Comparison of ENCODE assay signal across 25 cellular contexts in genomic region chr2:118856978-118857676, GRCh38. TPM values are rescaled to one million over a fixed set of nuclear protein-coding genes. Genes with fewer than 3 reads are reported as not detected.
DNase-seq lines count a peak whose midpoint lies in the region; TF ChIP-seq lines count a peak whose summit lies in the region.
"Had no signal": no experiment of that assay in that cellular context is flagged by ENCODE, and none has a peak within 500 bp of the region (broad histone marks: within the 10 kb centered on the region; RNA-seq: fewer than 3 reads in every experiment).

No MANE protein-coding gene starts in this region.

- H3K4me2 ChIP-seq in smooth muscle cell = peak overlapping the region; percentile 72

- H3K4me1 ChIP-seq in NT2/D1 (ENCODE audit: insufficient read depth, insufficient read length) (peaks cover 28% of the 10 kb centered on the region), iPS-15b (ENCODE audit: control insufficient read depth, insufficient read depth, low read length) (peaks cover 11% of the 10 kb centered on the region), smooth muscle cell (ENCODE audit: low read depth) (peaks cover 10% of the 10 kb centered on the region)

- H2AFZ ChIP-seq in smooth muscle cell (ENCODE audit: low read depth) = no peak overlapping the region

- TF ChIP-seq CTCF in smooth muscle cell (IDR thresholded peaks at IDR 0.05; ENCODE audit: borderline replicate concordance, insufficient read depth, poor library complexity, severe bottlenecking) (no peak), GM20000 (IDR thresholded peaks at IDR 0.05; ENCODE audit: extremely low read depth, missing control alignments) (no peak)

- H3K27ac ChIP-seq in smooth muscle cell (ENCODE audit: low read depth) = no peak overlapping the region
- H3K27ac ChIP-seq: esophagus muscularis mucosa, HL-60, Peyer's patch, SK-N-MC, upper lobe of left lung had no signal

- H3K9ac ChIP-seq in NT2/D1 (ENCODE audit: insufficient read length, low read depth) (peak overlapping the region; percentile 32), iPS-15b (ENCODE audit: low read depth, low read length) (no peak overlapping the region), smooth muscle cell (ENCODE audit: low read depth) (no peak overlapping the region)

- H3K79me2 ChIP-seq in smooth muscle cell (ENCODE audit: low read depth) = no peaks in the 10 kb centered on the region

- peak; percentile 6 for DNase-seq in activated CD4-positive, alpha-beta T cell treated with anti-CD3 and anti-CD28 coated beads for 1 hour
- DNase-seq in activated CD4-positive, alpha-beta T cell treated with anti-CD3 and anti-CD28 coated beads, Interleukin-2, amount 50 U/mL, for 48 hours = no peak
- DNase-seq in NT2/D1 (ENCODE audit: low read depth, low spot score) = no peak
- DNase-seq in smooth muscle cell (lab: John Stamatoyannopoulos, UW; ENCODE audit: unreplicated experiment) = no peak
- DNase-seq in NCI-H1436 treated with DMSO at 0.1 percent for 48 hours (lab: John Stamatoyannopoulos, UW) = no peak
- DNase-seq in RPMI8226 = no peak
- no peak for DNase-seq in GM20000 (ENCODE audit: low spot score)
- DNase-seq: activated CD8-positive, alpha-beta memory T cell treated with anti-CD3 and anti-CD28 coated beads, Interleukin-2, amount 10 ng/mL, durations not matched to agents 7 days and 5 days; activated effector memory CD4-positive, alpha-beta T cell treated with anti-CD3 and anti-CD28 coated beads, Interleukin-2, amount 50 U/mL, for 16 hours; central memory CD4-positive, alpha-beta T cell; KBM-7; MV-4-11; NCI-H2081; NCI-H446 treated with DMSO at 0.1 percent for 48 hours; occipital lobe; Peyer's patch; stimulated activated naive CD8-positive, alpha-beta T cell treated with anti-CD3 and anti-CD28 coated beads, Interleukin-15, Interleukin-2, amounts not matched to agents 100 U/mL and 50 U/mL, for 24 hours; T1000 had no signal

- H3K27me3 ChIP-seq in NT2/D1 (ENCODE audit: insufficient read depth, insufficient read length) = peaks cover 87% of the 10 kb centered on the region
- peaks cover 96% of the 10 kb centered on the region for H3K27me3 ChIP-seq in iPS-15b (ENCODE audit: control insufficient read depth, insufficient read depth, low read length)
- H3K27me3 ChIP-seq in smooth muscle cell (ENCODE audit: low read depth) = peaks cover 97% of the 10 kb centered on the region

- no peaks in the 10 kb centered on the region for H3K36me3 ChIP-seq in NT2/D1 (ENCODE audit: insufficient read depth, insufficient read length, low read length)
- H3K36me3 ChIP-seq in iPS-15b (ENCODE audit: control insufficient read depth, insufficient read depth, low read length) = no peaks in the 10 kb centered on the region
- no peaks in the 10 kb centered on the region for H3K36me3 ChIP-seq in smooth muscle cell (ENCODE audit: low read depth)
- H3K36me3 ChIP-seq: esophagus muscularis mucosa, Peyer's patch, upper lobe of left lung had no signal

- H3F3A ChIP-seq in smooth muscle cell (ENCODE audit: low read depth) = no peaks in the 10 kb centered on the region

- 9% methylated on average over 50 of the region's 50 CpGs for WGBS in smooth muscle cell (ENCODE audit: low lambda C conversion rate)

- H3K4me3 ChIP-seq in NT2/D1 (ENCODE audit: insufficient read length, low read depth) (peak overlapping the region; percentile 33), iPS-15b (ENCODE audit: low read depth, low read length) (peak overlapping the region; percentile 32), smooth muscle cell (no peak overlapping the region)
- H3K4me3 ChIP-seq: esophagus muscularis mucosa, Peyer's patch, SK-N-MC, upper lobe of left lung had no signal

- no peaks in the 10 kb centered on the region for H3K9me3 ChIP-seq in NT2/D1 (ENCODE audit: insufficient read depth, low read length)
- H3K9me3 ChIP-seq in iPS-15b (ENCODE audit: control insufficient read depth, insufficient read depth, low read length) = no peaks in the 10 kb centered on the region
- no peaks in the 10 kb centered on the region for H3K9me3 ChIP-seq in smooth muscle cell (replicated peaks; ENCODE audit: low read depth)
- H3K9me3 ChIP-seq: esophagus muscularis mucosa, Peyer's patch, upper lobe of left lung had no signal

- no peaks in the 10 kb centered on the region for H4K20me1 ChIP-seq in smooth muscle cell (ENCODE audit: low read depth)

RNA-seq across cellular contexts. Expression of gene EN1, which starts 9.7 kb away (rescaled TPM):
- total RNA-seq in smooth muscle cell = 3.0 TPM in 2 replicates
- 3.4 and 12.9 TPM in 2 replicates for polyA plus RNA-seq in smooth muscle cell
- total RNA-seq: activated CD8-positive, alpha-beta memory T cell treated with anti-CD3 and anti-CD28 coated beads, Interleukin-2, amount 10 ng/mL, durations not matched to agents 7 days and 5 days; liver; occipital lobe; Peyer's patch; sciatic nerve had no signal
- polyA plus RNA-seq: liver had no signal
